Comparison of ENCODE assay signal across 21 cellular contexts in the genomic region with DNA sequence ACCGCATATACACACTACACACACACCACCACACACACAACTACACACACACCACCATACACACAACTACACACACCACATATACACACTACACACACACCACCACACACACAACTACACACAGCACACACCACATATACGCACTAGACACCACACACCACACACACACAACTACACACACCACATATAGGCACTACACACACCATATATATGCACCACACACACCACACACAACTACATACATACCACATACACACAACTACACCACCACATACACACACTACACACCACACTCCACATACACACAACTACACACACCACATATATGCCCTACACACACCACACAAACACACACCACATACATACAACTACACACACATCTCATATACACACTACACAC. TPM values are rescaled to one million over a fixed set of nuclear protein-coding genes. Genes with fewer than 3 reads are reported as not detected.
DNase-seq lines count a peak whose midpoint lies in the region; ATAC-seq, FAIRE-seq and TF ChIP-seq lines count a peak whose summit lies in the region.
"Had no signal": no experiment of that assay in that cellular context is flagged by ENCODE, and none has a peak within 500 bp of the region (broad histone marks: within the 10 kb centered on the region; RNA-seq: fewer than 3 reads in every experiment).

No MANE protein-coding gene starts in this region.

- H3K79me1 ChIP-seq in mesenchymal stem cell (replicated peaks; ENCODE audit: low read length, poor library complexity, severe bottlenecking), result no peaks in the 10 kb centered on the region

- H3K27me3 Mint-ChIP-seq in activated naive CD4-positive, alpha-beta T cell treated with anti-CD3 and anti-CD28 coated beads, Interleukin-2, amount 10 ng/mL, durations not matched to agents 7 days and 5 days, result no peaks in the 10 kb centered on the region
- H3K27me3 Mint-ChIP-seq: CD4-positive, alpha-beta memory T cell had no signal

- no peaks in the 10 kb centered on the region for H3K9me3 ChIP-seq in HepG2 (ENCODE audit: low read length)
- H3K9me3 ChIP-seq in right lobe of liver, result no peaks in the 10 kb centered on the region
- no peaks in the 10 kb centered on the region for H3K9me3 ChIP-seq in K562 (replicated peaks; ENCODE audit: control insufficient read depth, insufficient read depth, low read depth, low read length)
- no peaks in the 10 kb centered on the region for H3K9me3 ChIP-seq in mesenchymal stem cell (ENCODE audit: control insufficient read depth, low read length)
- H3K9me3 ChIP-seq in esophagus squamous epithelium, result no peaks in the 10 kb centered on the region

- peaks cover 5% of the 10 kb centered on the region for H3K36me3 Mint-ChIP-seq in activated naive CD4-positive, alpha-beta T cell treated with anti-CD3 and anti-CD28 coated beads, Interleukin-2, amount 10 ng/mL, durations not matched to agents 7 days and 5 days

- no peak for TF ChIP-seq POLR2A in HepG2 (IDR thresholded peaks at IDR 0.05; ENCODE audit: insufficient read depth in 1 of 2, low read depth in 2 of 2, low read length in 2 of 2)
- TF ChIP-seq POLR2A in right lobe of liver (IDR thresholded peaks at IDR 0.05), result no peak
- no peak for TF ChIP-seq POLR2A in K562 (conservative IDR thresholded peaks at IDR 0.05)
- no peak for TF ChIP-seq POLR2A in esophagus squamous epithelium (IDR thresholded peaks at IDR 0.05)

- H3K14ac ChIP-seq in mesenchymal stem cell (ENCODE audit: low read length in 2 of 2), result peak overlapping the region in 1 of 2 experiments; percentile 62

- no peak overlapping the region for H3K27ac Mint-ChIP-seq in activated naive CD4-positive, alpha-beta T cell treated with anti-CD3 and anti-CD28 coated beads, Interleukin-2, amount 10 ng/mL, durations not matched to agents 7 days and 5 days
- H3K27ac Mint-ChIP-seq: CD14-positive monocyte; CD4-positive, alpha-beta memory T cell; HFFc6 had no signal

- TF ChIP-seq EP300 in HepG2 (IDR thresholded peaks at IDR 0.05; ENCODE audit: low read depth in 2 of 2, low read length in 2 of 2) (no peak), HepG2 (CRISPR knock-in tag; IDR thresholded peaks at IDR 0.05; ENCODE audit: borderline replicate concordance) (no peak), K562 (IDR thresholded peaks at IDR 0.05; ENCODE audit: low read length) (no peak)

- H2AK5ac ChIP-seq in mesenchymal stem cell (ENCODE audit: low read length, severe bottlenecking), result no peak overlapping the region

- no peak overlapping the region for H3K4ac ChIP-seq in mesenchymal stem cell (ENCODE audit: low read depth in 1 of 2, low read length in 2 of 2)

- 51% methylated on average over 2 of the region's 2 CpGs for WGBS in HepG2 (ENCODE audit: low lambda C conversion rate)
- 46% methylated on average over 2 of the region's 2 CpGs for WGBS in right lobe of liver (ENCODE audit: insufficient coverage, low coverage, low lambda C conversion rate, missing lambda C conversion rate)
- WGBS in K562 (ENCODE audit: insufficient coverage, low coverage, missing lambda C conversion rate), result 0% methylated on average over 1 of the region's 2 CpGs
- WGBS in mesenchymal stem cell, result 46% methylated on average over 2 of the region's 2 CpGs
- 46 to 54% methylated on average over 2 of the region's 2 CpGs for WGBS in esophagus squamous epithelium, 2 donors

- H2AFZ ChIP-seq in HepG2 (ENCODE audit: low read length) (no peak overlapping the region), K562 (ENCODE audit: low read depth, low read length) (no peak overlapping the region), mesenchymal stem cell (ENCODE audit: low read depth, low read length) (no peak overlapping the region)
- H2AFZ ChIP-seq: GM23248 had no signal

- no peak overlapping the region for H2BK5ac ChIP-seq in mesenchymal stem cell (ENCODE audit: low read depth, low read length, poor library complexity, severe bottlenecking)

- H3K4me3 Mint-ChIP-seq in activated naive CD4-positive, alpha-beta T cell treated with anti-CD3 and anti-CD28 coated beads, Interleukin-2, amount 10 ng/mL, durations not matched to agents 7 days and 5 days, result no peak overlapping the region
- H3K4me3 Mint-ChIP-seq: CD14-positive monocyte; CD4-positive, alpha-beta memory T cell; HFFc6 had no signal

- H3K9me3 Mint-ChIP-seq in activated naive CD4-positive, alpha-beta T cell treated with anti-CD3 and anti-CD28 coated beads, Interleukin-2, amount 10 ng/mL, durations not matched to agents 7 days and 5 days, result peaks cover 9% of the 10 kb centered on the region
- H3K9me3 Mint-ChIP-seq: HFFc6 had no signal

- TF ChIP-seq RAD21 in HepG2 (CRISPR knock-in tag; IDR thresholded peaks at IDR 0.05) (no peak), K562 (CRISPR knock-in tag; conservative IDR thresholded peaks at IDR 0.05 in 1 of 2, IDR thresholded peaks at IDR 0.05 in 1 of 2) (no peak)

- H3K4me1 ChIP-seq in HepG2 (ENCODE audit: insufficient read depth, low read length) (peaks cover 55% of the 10 kb centered on the region), right lobe of liver (peaks cover 0 to 40% (median 10%) of the 10 kb centered on the region in 4 donors), K562 (replicated peaks in 1 of 2; ENCODE audit: control insufficient read depth in 2 of 2, insufficient read depth in 2 of 2, low read length in 2 of 2) (peaks cover 0 to 6% of the 10 kb centered on the region in 2 experiments; a peak in 2 of 5 replicates), mesenchymal stem cell (ENCODE audit: control insufficient read depth, insufficient read depth, low read depth, low read length) (peaks cover 2% of the 10 kb centered on the region), esophagus squamous epithelium (peaks cover 0 to 25% (median 8%) of the 10 kb centered on the region in 3 donors)

- intact Hi-C loops in HepG2 (cut with micrococcal nuclease; ENCODE audit: unreplicated experiment) (loop anchor here (2.0 to 5.0 kb wide), 4 partner anchors 55 to 275 kb away; a partner anchor contains a TSS), right lobe of liver (cut with DNase I) (loop anchor here in 1 of 2 donors (10.0 kb wide), 1 partner anchor 207 kb away; a partner anchor contains a TSS), K562 (cut with micrococcal nuclease) (loop anchor here (5.0 kb wide), 1 partner anchor 55 kb away; no protein-coding TSS in a partner anchor), esophagus squamous epithelium (cut with DNase I) (loop anchor here (10.0 kb wide), 3 partner anchors 207 to 427 kb away; a partner anchor contains a TSS)

- H2BK15ac ChIP-seq in mesenchymal stem cell (ENCODE audit: low read depth, poor library complexity, severe bottlenecking), result no peak overlapping the region

- BruUV-seq in HepG2 (replicated peaks; lab: Mats Ljungman, UMichigan) (no TSS peak), K562 (replicated peaks; lab: Mats Ljungman, UMichigan) (no TSS peak)

- no peak overlapping the region for H3K9ac ChIP-seq in HepG2 (ENCODE audit: insufficient read depth, low read depth, low read length)
- no peak overlapping the region for H3K9ac ChIP-seq in K562 (ENCODE audit: insufficient read depth in 1 of 2, low read depth in 2 of 2, low read length in 2 of 2)
- no peak overlapping the region for H3K9ac ChIP-seq in mesenchymal stem cell (ENCODE audit: low read length)
- H3K9ac ChIP-seq: GM23248 had no signal

- H4K20me1 ChIP-seq in HepG2 (ENCODE audit: insufficient read depth, low read length), result peaks cover 2% of the 10 kb centered on the region; the same call in 1 of the 2 replicates
- 0 out of 2 replicates have a peak, but pooled peaks cover 2% of the 10 kb centered on the region for H4K20me1 ChIP-seq in K562 (replicated peaks; ENCODE audit: control insufficient read depth, insufficient read depth, low read length)

- FAIRE-seq in HepG2 (lab: Jason Lieb, UNC) (peak; percentile 79), K562 (lab: Jason Lieb, UNC) (peak; percentile 72)
- FAIRE-seq: A549, H54 had no signal

- no peak overlapping the region for H3K27ac ChIP-seq in HepG2 (ENCODE audit: extremely low read length, insufficient read depth, low read length)
- peak overlapping the region in 1 of 3 donors; percentile 56 for H3K27ac ChIP-seq in right lobe of liver
- H3K27ac ChIP-seq in K562 (ENCODE audit: extremely low read depth, low read depth, low read length), result no peak overlapping the region
- no peak overlapping the region for H3K27ac ChIP-seq in mesenchymal stem cell (ENCODE audit: low read length, poor library complexity, severe bottlenecking)
- no peak overlapping the region for H3K27ac ChIP-seq in esophagus squamous epithelium
- H3K27ac ChIP-seq: 22Rv1, A549, GM23248, HL-60 had no signal

- DNase-seq in HepG2 (ENCODE audit: low spot score) (no peak), right lobe of liver (no peak), K562 (ENCODE audit: extremely low read depth in 1 of 4, low spot score in 3 of 4) (no peak), mesenchymal stem cell (no peak), esophagus squamous epithelium (lab: John Stamatoyannopoulos, UW) (no peak), NCI-H226 (no peak)
- DNase-seq in stimulated activated CD8-positive, alpha-beta memory T cell treated with anti-CD3 and anti-CD28 coated beads, Interleukin-4, amount 100 ng/mL, for 48 hours, result no peak
- no peak for DNase-seq in activated naive CD4-positive, alpha-beta T cell treated with anti-CD3 and anti-CD28 coated beads, Interleukin-2, amount 10 ng/mL, durations not matched to agents 7 days and 5 days
- DNase-seq: AML-193; CD4-positive, alpha-beta memory T cell; DMS153; DMS79; GDM1; GM23248; HCEC 1CT; HFFc6 had no signal

- POLR2A ChIA-PET in HepG2 (lab: Yijun Ruan, JAX), result interaction anchor here (2.4 kb wide), 1 partner anchor 8 kb away, joined by 8 read pairs; no protein-coding TSS in a partner anchor
- POLR2A ChIA-PET in K562 (lab: Yijun Ruan, JAX), result no interaction called here

- TF ChIP-seq CTCF in HepG2 (CRISPR knock-in tag; IDR thresholded peaks at IDR 0.05), result no peak
- no peak for TF ChIP-seq CTCF in right lobe of liver (IDR thresholded peaks at IDR 0.05)
- no peak for TF ChIP-seq CTCF in K562 (IDR thresholded peaks at IDR 0.05 in 2 of 3, conservative IDR thresholded peaks at IDR 0.05 in 1 of 3; ENCODE audit: insufficient read depth in 2 of 3, low read depth in 1 of 3, low read length in 3 of 3)
- TF ChIP-seq CTCF in esophagus squamous epithelium (IDR thresholded peaks at IDR 0.05), result no peak

- H3K4me2 ChIP-seq in HepG2 (ENCODE audit: low read depth, low read length), result no peak overlapping the region
- H3K4me2 ChIP-seq in K562 (ENCODE audit: insufficient read depth, low read length), result no peak overlapping the region
- H3K4me2 ChIP-seq in mesenchymal stem cell (ENCODE audit: low read length, poor library complexity, severe bottlenecking), result no peak overlapping the region
- H3K4me2 ChIP-seq: A549 had no signal

- in situ Hi-C loops in HepG2 (cut with HindIII; ENCODE audit: extremely low pct_ligation_motif_present, low pct_unique_long_range_greater_than_20kb) (no loop called here), K562 (cut with MboI) (loop anchor here (10.0 kb wide), 1 partner anchor 557 kb away; no protein-coding TSS in a partner anchor)

- ATAC-seq in HepG2 (no peak), right lobe of liver (no peak), K562 (no peak)
- ATAC-seq: A549 had no signal

- H3K4me3 ChIP-seq in HepG2 (replicated peaks in 1 of 3; ENCODE audit: insufficient read depth in 1 of 3, low read depth in 2 of 3, low read length in 3 of 3) (no peak overlapping the region), right lobe of liver (no peak overlapping the region), K562 (no peak overlapping the region), mesenchymal stem cell (ENCODE audit: insufficient read depth in 1 of 2, low read depth in 1 of 2, low read length in 2 of 2) (no peak overlapping the region), esophagus squamous epithelium (no peak overlapping the region)
- H3K4me3 ChIP-seq: A549, GM23248 had no signal

- no peaks in the 10 kb centered on the region for H3K79me2 ChIP-seq in HepG2 (ENCODE audit: insufficient read depth, low read length)
- H3K79me2 ChIP-seq in K562 (ENCODE audit: control insufficient read depth, insufficient read depth, low read length), result no peaks in the 10 kb centered on the region

- H2BK12ac ChIP-seq in mesenchymal stem cell (ENCODE audit: low read length in 2 of 2), result no peak overlapping the region

- H4K8ac ChIP-seq in mesenchymal stem cell (ENCODE audit: low read length), result peak overlapping the region; percentile 29

- H3K18ac ChIP-seq in mesenchymal stem cell (ENCODE audit: low read depth in 1 of 2, low read length in 2 of 2), result no peak overlapping the region

- H3K27me3 ChIP-seq in HepG2 (ENCODE audit: control insufficient read depth in 1 of 2, insufficient read depth in 2 of 2, low read length in 2 of 2), result no peaks in the 10 kb centered on the region
- H3K27me3 ChIP-seq in right lobe of liver, result no peaks in the 10 kb centered on the region
- H3K27me3 ChIP-seq in K562 (ENCODE audit: control insufficient read depth in 2 of 2, insufficient read depth in 2 of 2, low read length in 2 of 2), result no peaks in the 10 kb centered on the region
- H3K27me3 ChIP-seq in mesenchymal stem cell (ENCODE audit: control insufficient read depth in 1 of 2, insufficient read depth in 1 of 2, low read length in 2 of 2), result no peaks in the 10 kb centered on the region
- no peaks in the 10 kb centered on the region for H3K27me3 ChIP-seq in esophagus squamous epithelium

- CTCF ChIA-PET in HepG2 (lab: Yijun Ruan, JAX; ENCODE audit: low intra/inter-chr PET ratio, low total read pairs) (no interaction called here), K562 (lab: Yijun Ruan, JAX; ENCODE audit: low intra/inter-chr PET ratio) (no interaction called here)
- CTCF ChIA-PET in activated naive CD4-positive, alpha-beta T cell treated with anti-CD3 and anti-CD28 coated beads, Interleukin-2, amount 10 ng/mL, durations not matched to agents 7 days and 5 days (lab: Charles Lee), result interaction anchor here (1.0 to 2.7 kb wide), 4 partner anchors 9 to 427 kb away, joined by 3 to 27 read pairs (median 4); no protein-coding TSS in a partner anchor

- H3K36me3 ChIP-seq in HepG2 (replicated peaks in 1 of 2; ENCODE audit: control insufficient read depth in 1 of 2, insufficient read depth in 2 of 2, low read length in 2 of 2), result 0 out of 5 replicates have a peak, but pooled peaks cover 0 to 3% of the 10 kb centered on the region in 2 experiments
- H3K36me3 ChIP-seq in right lobe of liver, result no peaks in the 10 kb centered on the region
- H3K36me3 ChIP-seq in K562 (ENCODE audit: control insufficient read depth, insufficient read depth, low read length), result no peaks in the 10 kb centered on the region
- H3K36me3 ChIP-seq in mesenchymal stem cell (ENCODE audit: control insufficient read depth in 1 of 2, insufficient read depth in 2 of 2, low read depth in 1 of 2, low read length in 2 of 2), result peaks cover 2 to 9% of the 10 kb centered on the region in 2 experiments
- H3K36me3 ChIP-seq in esophagus squamous epithelium, result no peaks in the 10 kb centered on the region

- H4K91ac ChIP-seq in mesenchymal stem cell (ENCODE audit: low read length), result no peak overlapping the region

- no peaks in the 10 kb centered on the region for H3K9me1 ChIP-seq in K562 (ENCODE audit: control insufficient read depth, insufficient read depth, low read length)

- H3K23ac ChIP-seq in mesenchymal stem cell (ENCODE audit: low read length in 2 of 2), result peak overlapping the region in 1 of 2 experiments; percentile 46

- no peak overlapping the region for H2BK120ac ChIP-seq in mesenchymal stem cell (ENCODE audit: low read depth, low read length)

- peaks cover 9% of the 10 kb centered on the region for H3K4me1 Mint-ChIP-seq in activated naive CD4-positive, alpha-beta T cell treated with anti-CD3 and anti-CD28 coated beads, Interleukin-2, amount 10 ng/mL, durations not matched to agents 7 days and 5 days

RNA-seq across cellular contexts. Expression of a gene that starts 28.3 kb away (rescaled TPM):
- 57.2 and 71.7 TPM in 2 replicates for total RNA-seq in HepG2 (2016; rRNA removed; fragmentation: Illumina TruSeq; extraction: Trizol)
- total RNA-seq in HepG2 (2016; cell fraction: cytosol; rRNA removed; fragmentation: Illumina TruSeq; extraction: Trizol; ENCODE audit: low read depth), result 29.5 and 30.5 TPM in 2 replicates
- 62.2 and 68.9 TPM in 2 replicates for total RNA-seq in HepG2 (2016; cell fraction: insoluble cytoplasmic fraction; rRNA removed; fragmentation: Illumina TruSeq; extraction: Trizol)
- 43.1 and 48.4 TPM in 2 replicates for total RNA-seq in HepG2 (2016; cell fraction: membrane; rRNA removed; fragmentation: Illumina TruSeq; extraction: Trizol)
- total RNA-seq in HepG2 (2016; cell fraction: nucleus; rRNA removed; fragmentation: Illumina TruSeq; extraction: Trizol), result 31.5 and 32.4 TPM in 2 replicates
- 108 and 115 TPM in 2 replicates for polyA plus RNA-seq in HepG2 (2011; rRNA removed)
- polyA plus RNA-seq in HepG2 (2011; cell fraction: cytosol; rRNA removed), result 141 and 154 TPM in 2 replicates
- 42.9 and 50.6 TPM in 2 replicates for polyA plus RNA-seq in HepG2 (2011; cell fraction: nucleus; rRNA removed)
- polyA plus RNA-seq in HepG2 (2012), result 71.8 and 86.3 TPM in 2 replicates
- polyA plus RNA-seq in HepG2 (2016; cell fraction: cytosol; fragmentation: Illumina TruSeq; extraction: Trizol; ENCODE audit: low read depth), result 31.6 and 39.2 TPM in 2 replicates
- polyA plus RNA-seq in HepG2 (2016; cell fraction: insoluble cytoplasmic fraction; fragmentation: Illumina TruSeq; extraction: Trizol; ENCODE audit: low read depth), result 85.1 and 88.1 TPM in 2 replicates
- polyA plus RNA-seq in HepG2 (2016; cell fraction: membrane; fragmentation: Illumina TruSeq; extraction: Trizol; ENCODE audit: low read depth), result 41.0 and 48.6 TPM in 2 replicates
- polyA plus RNA-seq in HepG2 (2016; cell fraction: nucleus; fragmentation: Illumina TruSeq; extraction: Trizol; ENCODE audit: insufficient read depth, low read depth), result 50.6 and 56.0 TPM in 2 replicates
- 3.8 and 99.9 TPM in 2 replicates for polyA minus RNA-seq in HepG2 (2011; rRNA and poly(A)+ RNA removed; ENCODE audit: low replicate concordance)
- 40.4 and 44.1 TPM in 2 replicates for polyA minus RNA-seq in HepG2 (2011; cell fraction: cytosol; rRNA and poly(A)+ RNA removed)
- 28.1 and 34.7 TPM in 2 replicates for polyA minus RNA-seq in HepG2 (2011; cell fraction: nucleus; rRNA and poly(A)+ RNA removed)
- 100 to 1,000 TPM; 111 to 185 (median 151) TPM for total RNA-seq in right lobe of liver
- 2.7 and 4.8 TPM in 2 replicates for total RNA-seq in K562 (2011; cell fraction: chromatin; rRNA removed; ENCODE audit: low replicate concordance)
- 1.5 and 2.8 TPM in 2 replicates for total RNA-seq in K562 (2011; cell fraction: nucleolus; rRNA removed)
- 3.0 and 3.9 TPM in 2 replicates for total RNA-seq in K562 (2011; cell fraction: nucleoplasm; rRNA removed)
- total RNA-seq in K562 (2014; rRNA removed), result 2.4 and 2.6 TPM in 2 replicates
- total RNA-seq in K562 (2014; rRNA removed; fragmentation: Illumina TruSeq; extraction: Trizol), result 2.0 TPM in 2 replicates
- total RNA-seq in K562 (2015; rRNA removed; fragmentation: Illumina TruSeq; extraction: Trizol), result 1.5 and 1.7 TPM in 2 replicates
- total RNA-seq in K562 (2021), result 3.1 and 3.4 TPM in 2 replicates
- 6.9 and 9.7 TPM in 2 replicates for polyA plus RNA-seq in K562 (2011; rRNA removed)
- polyA plus RNA-seq in K562 (2011; cell fraction: cytosol; rRNA removed), result 7.4 and 14.6 TPM in 2 replicates
- polyA plus RNA-seq in K562 (2011; cell fraction: nucleus; rRNA removed), result 6.1 and 6.9 TPM in 2 replicates
- 3.6 and 10.4 TPM in 2 replicates for polyA plus RNA-seq in K562 (2012)
- 3.4 and 3.7 TPM in 2 replicates for polyA plus RNA-seq in K562 (2014; fragmentation: Illumina TruSeq; extraction: Trizol)
- polyA plus RNA-seq in K562 (2014; fragmentation: Nextera tagmentation; extraction: Ambion mirVana), result 1 to 10 TPM; 1.0 to 1.8 TPM
- 2.7 and 5.3 TPM in 2 replicates for polyA plus RNA-seq in K562 (2014; rRNA removed)
- 4.3 and 5.9 TPM in 2 replicates for polyA minus RNA-seq in K562 (2011; rRNA and poly(A)+ RNA removed)
- polyA minus RNA-seq in K562 (2011; cell fraction: cytosol; rRNA and poly(A)+ RNA removed), result 3.0 and 3.6 TPM in 2 replicates
- 1.3 and 3.2 TPM in 2 replicates for polyA minus RNA-seq in K562 (2011; cell fraction: nucleus; rRNA and poly(A)+ RNA removed)
- 5.0 TPM for polyA plus RNA-seq in mesenchymal stem cell (2013, experiment 1 of 2)
- polyA plus RNA-seq in mesenchymal stem cell (2013, experiment 2 of 2), result 4.7 TPM
- 10 to 100 TPM; 12.5 to 41.2 (median 24.4) TPM for total RNA-seq in esophagus squamous epithelium
